15 cellular contexts compared by ENCODE assay signal in the genomic region with DNA sequence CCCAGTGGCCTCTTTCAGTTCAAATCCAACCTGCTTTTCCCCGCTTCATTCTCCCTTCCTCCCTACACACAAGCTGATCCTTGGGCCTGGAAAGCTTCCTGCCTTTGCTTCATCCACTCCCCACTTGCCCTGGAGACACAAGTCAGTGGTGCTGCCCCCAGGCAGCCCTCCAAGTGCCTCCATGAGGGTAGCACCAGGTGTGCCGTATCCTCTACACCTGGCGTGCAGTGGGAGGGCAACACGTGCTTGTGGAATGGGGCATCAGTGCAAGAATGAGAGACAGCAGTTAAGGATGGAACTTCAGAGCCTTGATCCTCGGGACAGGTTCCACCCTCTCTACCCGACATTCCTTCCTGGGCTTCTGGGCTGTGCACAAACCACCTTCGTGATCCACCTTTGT. TPM values are rescaled to one million over a fixed set of nuclear protein-coding genes. Genes with fewer than 3 reads are reported as not detected.
"Had no signal": no experiment of that assay in that cellular context is flagged by ENCODE, and none has a peak within 500 bp of the region (broad histone marks: within the 10 kb centered on the region; RNA-seq: fewer than 3 reads in every experiment).

No MANE protein-coding gene starts in this region.

- ATAC-seq: effector memory CD8-positive, alpha-beta T cell; naive thymus-derived CD4-positive, alpha-beta T cell had no signal

- DNase-seq: activated CD4-positive, alpha-beta T cell treated with anti-CD3 and anti-CD28 coated beads for 4 hours; activated naive CD4-positive, alpha-beta T cell treated with anti-CD3 and anti-CD28 coated beads, Interleukin-2, amount 10 ng/mL, durations not matched to agents 7 days and 5 days; effector memory CD8-positive, alpha-beta T cell; hippocampal formation; kidney glomerular epithelial cell; naive thymus-derived CD4-positive, alpha-beta T cell; sigmoid colon; stimulated activated CD4-positive, alpha-beta T cell treated with anti-CD3 and anti-CD28 coated beads, Interleukin-2, amount 100 ng/mL, for 48 hours; stimulated activated naive CD4-positive, alpha-beta T cell treated with Interleukin-2 at 50 U/mL for 16 hours; T-helper 1 cell; uterus; WERI-Rb-1 had no signal

- H3K27ac ChIP-seq: sigmoid colon, thoracic aorta, uterus, WERI-Rb-1 had no signal

- H3K9me3 ChIP-seq: thoracic aorta, uterus had no signal

- H3K4me3 ChIP-seq: sigmoid colon, thoracic aorta, uterus had no signal

- H3K36me3 ChIP-seq: sigmoid colon, thoracic aorta, uterus, WERI-Rb-1 had no signal

RNA-seq across cellular contexts. Expression of gene MESP2, which starts 34.7 kb away (rescaled TPM):
- total RNA-seq: liver; naive thymus-derived CD4-positive, alpha-beta T cell; pulmonary artery endothelial cell; sigmoid colon had no signal
- polyA plus RNA-seq: naive thymus-derived CD4-positive, alpha-beta T cell had no signal
